ENCODE assay signal across 12 cellular contexts in the genomic region with DNA sequence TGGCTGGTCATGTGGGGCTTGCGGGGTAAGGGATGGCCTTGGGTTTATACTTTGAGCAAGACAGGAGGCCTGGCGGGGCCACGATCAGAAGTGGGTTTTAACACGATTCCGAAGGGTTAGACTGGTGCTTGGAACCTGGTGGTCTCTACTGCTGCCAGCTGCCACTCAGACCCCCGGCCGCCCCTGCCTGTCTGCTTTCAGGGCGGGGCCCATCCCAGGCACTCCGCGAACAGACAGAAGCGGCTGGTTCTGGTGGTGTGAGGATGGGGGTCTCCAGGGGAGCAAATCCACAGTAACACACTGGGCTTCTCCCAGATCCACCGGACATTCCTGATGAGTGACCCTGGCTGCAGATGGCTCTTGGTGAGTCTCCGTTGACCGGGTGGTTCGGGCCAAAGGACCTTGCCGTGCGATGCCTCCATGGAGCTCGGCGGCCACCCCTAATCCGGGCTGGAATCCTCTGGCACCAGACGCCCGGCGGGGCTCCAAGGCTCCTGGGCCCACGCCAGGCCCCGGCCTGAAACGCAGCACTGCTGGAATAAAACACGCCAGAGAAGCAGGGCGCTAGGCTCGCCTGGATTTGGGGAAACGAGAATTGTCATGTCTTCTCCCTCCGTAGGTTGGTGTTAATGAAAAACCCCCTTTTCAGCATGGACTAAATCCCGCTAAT. TPM values are rescaled to one million over a fixed set of nuclear protein-coding genes. Genes with fewer than 3 reads are reported as not detected.
DNase-seq lines count a peak whose midpoint lies in the region; ATAC-seq and TF ChIP-seq lines count a peak whose summit lies in the region.
"Had no signal": no experiment of that assay in that cellular context is flagged by ENCODE, and none has a peak within 500 bp of the region (broad histone marks: within the 10 kb centered on the region; RNA-seq: fewer than 3 reads in every experiment).

No MANE protein-coding gene starts in this region.

- H3K27ac Mint-ChIP-seq in endothelial cell (ENCODE audit: unreplicated experiment) (no peak overlapping the region), progenitor cell of endocrine pancreas (no peak overlapping the region)
- no peak overlapping the region for H3K27ac Mint-ChIP-seq in natural killer cell treated with Interleukin-12 subunit alpha and Interleukin-12 subunit beta and Interleukin-15 and Interleukin-18, amount 100 ng/mL, for 72 hours
- H3K27ac Mint-ChIP-seq: activated T-helper 17 cell treated with anti-CD3 and anti-CD28 coated beads, Interleukin-2, amount 50 U/mL, for 72 hours had no signal

- H3K36me3 Mint-ChIP-seq in endothelial cell (ENCODE audit: low read depth, unreplicated experiment) (peaks cover 15% of the 10 kb centered on the region), progenitor cell of endocrine pancreas (ENCODE audit: insufficient read depth) (peaks cover 5% of the 10 kb centered on the region)
- H3K36me3 Mint-ChIP-seq in natural killer cell treated with Interleukin-12 subunit alpha and Interleukin-12 subunit beta and Interleukin-15 and Interleukin-18, amount 100 ng/mL, for 72 hours: peaks cover 9% of the 10 kb centered on the region

- H3K4me1 Mint-ChIP-seq in endothelial cell (ENCODE audit: unreplicated experiment) (peaks cover 25% of the 10 kb centered on the region), progenitor cell of endocrine pancreas (ENCODE audit: low read depth) (peaks cover 14% of the 10 kb centered on the region)
- peaks cover 14 to 18% of the 10 kb centered on the region in 2 donors for H3K4me1 Mint-ChIP-seq in natural killer cell treated with Interleukin-12 subunit alpha and Interleukin-12 subunit beta and Interleukin-15 and Interleukin-18, amount 100 ng/mL, for 72 hours (ENCODE audit: low read depth in 2 of 2)

- no peak for DNase-seq in NT2/D1 (ENCODE audit: low read depth, low spot score)
- peak; percentile 9 for DNase-seq in endothelial cell (ENCODE audit: low spot score)
- no peak for DNase-seq in progenitor cell of endocrine pancreas (ENCODE audit: low spot score, unreplicated experiment)
- DNase-seq in natural killer cell treated with Interleukin-12 subunit alpha and Interleukin-12 subunit beta and Interleukin-15 and Interleukin-18, amount 100 ng/mL, for 72 hours (ENCODE audit: low spot score): no peak
- DNase-seq: cortex of kidney, NCI-H2171 treated with DMSO at 0.1 percent for 48 hours, retina had no signal

- TF ChIP-seq CTCF in endothelial cell (IDR thresholded peaks at IDR 0.05; ENCODE audit: unreplicated experiment): no peak
- TF ChIP-seq CTCF in progenitor cell of endocrine pancreas (IDR thresholded peaks at IDR 0.05; ENCODE audit: unreplicated experiment): no peak

- H3K4me1 ChIP-seq in NT2/D1 (ENCODE audit: insufficient read depth, insufficient read length): peaks cover 12% of the 10 kb centered on the region

- H3K36me3 ChIP-seq in NT2/D1 (ENCODE audit: insufficient read depth, insufficient read length, low read length): peaks cover 20% of the 10 kb centered on the region

- no peaks in the 10 kb centered on the region for H3K9me3 Mint-ChIP-seq in endothelial cell (ENCODE audit: unreplicated experiment)
- no peaks in the 10 kb centered on the region for H3K9me3 Mint-ChIP-seq in progenitor cell of endocrine pancreas (ENCODE audit: low read depth)
- H3K9me3 Mint-ChIP-seq in natural killer cell treated with Interleukin-12 subunit alpha and Interleukin-12 subunit beta and Interleukin-15 and Interleukin-18, amount 100 ng/mL, for 72 hours: no peaks in the 10 kb centered on the region
- H3K9me3 Mint-ChIP-seq: activated T-helper 17 cell treated with anti-CD3 and anti-CD28 coated beads, Interleukin-2, amount 50 U/mL, for 72 hours; CD8-positive, alpha-beta memory T cell had no signal

- ATAC-seq in HG03439 (IDR thresholded peaks at IDR 0.05; ENCODE audit: unreplicated experiment) (no peak), GM19467 (IDR thresholded peaks at IDR 0.05; ENCODE audit: unreplicated experiment) (no peak)
- no peak for ATAC-seq in natural killer cell treated with Interleukin-12 subunit alpha and Interleukin-12 subunit beta and Interleukin-15 and Interleukin-18, amount 100 ng/mL, for 72 hours
- ATAC-seq: activated T-helper 17 cell treated with anti-CD3 and anti-CD28 coated beads, Interleukin-2, amount 50 U/mL, for 72 hours had no signal

- H3K9ac ChIP-seq in NT2/D1 (ENCODE audit: insufficient read length, low read depth): peak overlapping the region; percentile 39

- no peak overlapping the region for H3K4me3 Mint-ChIP-seq in endothelial cell (ENCODE audit: unreplicated experiment)
- peak overlapping the region; percentile 3 for H3K4me3 Mint-ChIP-seq in progenitor cell of endocrine pancreas (ENCODE audit: low read depth)
- H3K4me3 Mint-ChIP-seq in natural killer cell treated with Interleukin-12 subunit alpha and Interleukin-12 subunit beta and Interleukin-15 and Interleukin-18, amount 100 ng/mL, for 72 hours: no peak overlapping the region

- no peaks in the 10 kb centered on the region for H3K27me3 ChIP-seq in NT2/D1 (ENCODE audit: insufficient read depth, insufficient read length)

- H3K27me3 Mint-ChIP-seq in endothelial cell (ENCODE audit: unreplicated experiment) (peaks cover 14% of the 10 kb centered on the region), progenitor cell of endocrine pancreas (no peaks in the 10 kb centered on the region)
- no peaks in the 10 kb centered on the region for H3K27me3 Mint-ChIP-seq in natural killer cell treated with Interleukin-12 subunit alpha and Interleukin-12 subunit beta and Interleukin-15 and Interleukin-18, amount 100 ng/mL, for 72 hours
- H3K27me3 Mint-ChIP-seq: activated T-helper 17 cell treated with anti-CD3 and anti-CD28 coated beads, Interleukin-2, amount 50 U/mL, for 72 hours had no signal

- no peaks in the 10 kb centered on the region for H3K9me3 ChIP-seq in NT2/D1 (ENCODE audit: insufficient read depth, low read length)

- H3K4me3 ChIP-seq in NT2/D1 (ENCODE audit: insufficient read length, low read depth): no peak overlapping the region
- H3K4me3 ChIP-seq: HAP-1 had no signal

RNA-seq across cellular contexts. Expression of a gene that starts 2.1 kb away (rescaled TPM):
- 614 TPM for total RNA-seq in endothelial cell (ENCODE audit: unreplicated experiment)
- total RNA-seq in progenitor cell of endocrine pancreas: 497 and 500 TPM in 2 replicates
- total RNA-seq in natural killer cell treated with Interleukin-12 subunit alpha and Interleukin-12 subunit beta and Interleukin-15 and Interleukin-18, amount 100 ng/mL, for 72 hours: 100 to 1,000 TPM; 604 to 619 TPM

RNA-seq across cellular contexts. Expression of a gene that starts 26.6 kb away (rescaled TPM):
- total RNA-seq in endothelial cell (ENCODE audit: unreplicated experiment) (17.6 TPM), progenitor cell of endocrine pancreas (128 and 129 TPM in 2 replicates)
- total RNA-seq in natural killer cell treated with Interleukin-12 subunit alpha and Interleukin-12 subunit beta and Interleukin-15 and Interleukin-18, amount 100 ng/mL, for 72 hours: not detected
- total RNA-seq: activated T-helper 17 cell treated with anti-CD3 and anti-CD28 coated beads, Interleukin-2, amount 50 U/mL, for 72 hours; CD8-positive, alpha-beta memory T cell had no signal

RNA-seq across cellular contexts. Expression of a gene that starts 32.5 kb away (rescaled TPM):
- total RNA-seq in endothelial cell (ENCODE audit: unreplicated experiment): 0.21 TPM
- 4.8 and 5.1 TPM in 2 replicates for total RNA-seq in progenitor cell of endocrine pancreas
- total RNA-seq in natural killer cell treated with Interleukin-12 subunit alpha and Interleukin-12 subunit beta and Interleukin-15 and Interleukin-18, amount 100 ng/mL, for 72 hours: under 1 TPM; 0.25 to 0.36 TPM
- total RNA-seq: CD8-positive, alpha-beta memory T cell had no signal

RNA-seq across cellular contexts. Expression of a gene that starts 44.2 kb away (rescaled TPM):
- total RNA-seq in endothelial cell (ENCODE audit: unreplicated experiment): not detected
- total RNA-seq in progenitor cell of endocrine pancreas: 1.1 and 2.5 TPM in 2 replicates
- total RNA-seq in natural killer cell treated with Interleukin-12 subunit alpha and Interleukin-12 subunit beta and Interleukin-15 and Interleukin-18, amount 100 ng/mL, for 72 hours: not detected
- total RNA-seq: CD8-positive, alpha-beta memory T cell had no signal

RNA-seq across cellular contexts. Expression of a gene that starts 45.7 kb away (rescaled TPM):
- total RNA-seq in endothelial cell (ENCODE audit: unreplicated experiment) (not detected), progenitor cell of endocrine pancreas (not detected in 2 replicates)
- total RNA-seq in natural killer cell treated with Interleukin-12 subunit alpha and Interleukin-12 subunit beta and Interleukin-15 and Interleukin-18, amount 100 ng/mL, for 72 hours: not detected
- total RNA-seq: activated T-helper 17 cell treated with anti-CD3 and anti-CD28 coated beads, Interleukin-2, amount 50 U/mL, for 72 hours; CD8-positive, alpha-beta memory T cell had no signal

Comparison
In these comparisons a context has a peak if more than half of its experiments do, and no peak if none do; other contexts are left out.
1. RNA of a gene that starts 26.6 kb away (total RNA-seq): 128 to 129 TPM in progenitor cell of endocrine pancreas and 17.6 TPM in endothelial cell (single experiment); not detected in natural killer cell treated with Interleukin-12 subunit alpha and Interleukin-12 subunit beta and Interleukin-15 and Interleukin-18, amount 100 ng/mL, for 72 hours; every median in the first group is over 10 times any median in the second.